In genomic region chr2:223868005-223868404, GRCh38 we compare ENCODE assay signal across 15 cellular contexts. TPM values are rescaled to one million over a fixed set of nuclear protein-coding genes. Genes with fewer than 3 reads are reported as not detected.
A peak's percentile ranks its signal among the peaks of the same experiment; 100 is the strongest.
DNase-seq lines count a peak whose midpoint lies in the region; ATAC-seq and TF ChIP-seq lines count a peak whose summit lies in the region.
"Had no signal": no experiment of that assay in that cellular context is flagged by ENCODE, and none has a peak within 500 bp of the region (broad histone marks: within the 10 kb centered on the region; RNA-seq: fewer than 3 reads in every experiment).

No MANE protein-coding gene starts in this region.

- H3K36me3 Mint-ChIP-seq in HFFc6 (ENCODE audit: low read depth), result peaks cover 15% of the 10 kb centered on the region
- peaks cover 7% of the 10 kb centered on the region for H3K36me3 Mint-ChIP-seq in activated CD8-positive, alpha-beta T cell treated with anti-CD3 and anti-CD28 coated beads for 36 hours (ENCODE audit: low read depth)

- ATAC-seq in GM21367 (IDR thresholded peaks at IDR 0.05; ENCODE audit: unreplicated experiment) (peak; percentile 71), HG03097 (IDR thresholded peaks at IDR 0.05; ENCODE audit: low FRiP score, unreplicated experiment) (peak; percentile 73), HG02588 (IDR thresholded peaks at IDR 0.05; ENCODE audit: unreplicated experiment) (no peak)
- ATAC-seq in activated CD8-positive, alpha-beta T cell treated with anti-CD3 and anti-CD28 coated beads for 36 hours, result no peak
- ATAC-seq: left colon had no signal

- H3K4me1 Mint-ChIP-seq in HFFc6 (ENCODE audit: low read depth), result peaks cover 16% of the 10 kb centered on the region
- H3K4me1 Mint-ChIP-seq in activated CD8-positive, alpha-beta T cell treated with anti-CD3 and anti-CD28 coated beads for 36 hours (ENCODE audit: low read depth), result peaks cover 20% of the 10 kb centered on the region

- peak; percentile 97 for DNase-seq in DMS 273 (lab: John Stamatoyannopoulos, UW; ENCODE audit: unreplicated experiment)
- DNase-seq in NCI-H82 (lab: John Stamatoyannopoulos, UW), result peak; percentile 93
- no peak for DNase-seq in activated CD4-positive, alpha-beta T cell treated with anti-CD3 and anti-CD28 coated beads for 1 hour
- DNase-seq in HFFc6, result no peak
- no peak for DNase-seq in activated CD8-positive, alpha-beta T cell treated with anti-CD3 and anti-CD28 coated beads for 36 hours
- DNase-seq: activated CD4-positive, alpha-beta T cell treated with anti-CD3 and anti-CD28 coated beads for 48 hours; foreskin fibroblast; NCI-H1436 treated with DMSO at 0.1 percent for 48 hours; pancreas; stimulated activated CD4-positive, alpha-beta T cell treated with anti-CD3 and anti-CD28 coated beads, Interleukin-4, amount 100 ng/mL, for 4 hours had no signal

- no peaks in the 10 kb centered on the region; the same call in none of the 2 replicates for H3K27me3 Mint-ChIP-seq in HFFc6 (ENCODE audit: insufficient read depth)
- no peaks in the 10 kb centered on the region for H3K27me3 Mint-ChIP-seq in activated CD8-positive, alpha-beta T cell treated with anti-CD3 and anti-CD28 coated beads for 36 hours
- H3K27me3 Mint-ChIP-seq: activated naive CD4-positive, alpha-beta T cell treated with anti-CD3 and anti-CD28 coated beads, Interleukin-2, amount 50 U/mL, for 24 hours had no signal

- POLR2A ChIA-PET in activated CD8-positive, alpha-beta T cell treated with anti-CD3 and anti-CD28 coated beads for 36 hours (lab: Charles Lee), result interaction anchor here (0.6 kb wide), 1 partner anchor 97 kb away, joined by 4 read pairs; no protein-coding TSS in a partner anchor

- CTCF ChIA-PET in activated CD8-positive, alpha-beta T cell treated with anti-CD3 and anti-CD28 coated beads for 36 hours (lab: Charles Lee), result no interaction called here

- H3K27ac Mint-ChIP-seq in HFFc6, result no peak overlapping the region
- no peak overlapping the region for H3K27ac Mint-ChIP-seq in activated CD8-positive, alpha-beta T cell treated with anti-CD3 and anti-CD28 coated beads for 36 hours
- H3K27ac Mint-ChIP-seq: activated naive CD4-positive, alpha-beta T cell treated with anti-CD3 and anti-CD28 coated beads, Interleukin-2, amount 50 U/mL, for 24 hours had no signal

- no peaks in the 10 kb centered on the region for H3K9me3 Mint-ChIP-seq in HFFc6
- H3K9me3 Mint-ChIP-seq in activated CD8-positive, alpha-beta T cell treated with anti-CD3 and anti-CD28 coated beads for 36 hours, result no peaks in the 10 kb centered on the region
- H3K9me3 Mint-ChIP-seq: activated naive CD4-positive, alpha-beta T cell treated with anti-CD3 and anti-CD28 coated beads, Interleukin-2, amount 50 U/mL, for 24 hours had no signal

- no peak for TF ChIP-seq CTCF in HFFc6 (IDR thresholded peaks at IDR 0.05)
- TF ChIP-seq CTCF in activated CD8-positive, alpha-beta T cell treated with anti-CD3 and anti-CD28 coated beads for 36 hours (IDR thresholded peaks at IDR 0.05), result no peak

- intact Hi-C loops in activated CD8-positive, alpha-beta T cell treated with anti-CD3 and anti-CD28 coated beads for 36 hours (cut with micrococcal nuclease), result no loop called here

- H3K4me3 Mint-ChIP-seq in HFFc6, result no peak overlapping the region
- no peak overlapping the region for H3K4me3 Mint-ChIP-seq in activated CD8-positive, alpha-beta T cell treated with anti-CD3 and anti-CD28 coated beads for 36 hours
- H3K4me3 Mint-ChIP-seq: activated naive CD4-positive, alpha-beta T cell treated with anti-CD3 and anti-CD28 coated beads, Interleukin-2, amount 50 U/mL, for 24 hours had no signal

RNA-seq across cellular contexts. Expression of gene AP1S3, which starts 30.6 kb away (rescaled TPM):
- 10 to 100 TPM in 3 of 6 experiments, 1 to 10 TPM in 3; 7.4 to 12.7 (median 9.9) TPM for total RNA-seq in HFFc6 (2021; fragmentation: NEBNext Ultra II Directional; extraction: Animal tissue kit (Norgen Biotek cat#: 25700))
- 1 to 10 TPM; 5.7 to 6.6 TPM for total RNA-seq in activated CD8-positive, alpha-beta T cell treated with anti-CD3 and anti-CD28 coated beads for 36 hours

Comparison
In these comparisons a context has a peak if more than half of its experiments do, and no peak if none do; other contexts are left out.
1. DNase-seq: peak in DMS 273 (single experiment) and NCI-H82 (single experiment); none in activated CD4-positive, alpha-beta T cell treated with anti-CD3 and anti-CD28 coated beads for 1 hour (single experiment), HFFc6 (single experiment) and activated CD8-positive, alpha-beta T cell treated with anti-CD3 and anti-CD28 coated beads for 36 hours (single experiment).
2. ATAC-seq: peak in GM21367 (single experiment) and HG03097 (single experiment); none in HG02588 (single experiment) and activated CD8-positive, alpha-beta T cell treated with anti-CD3 and anti-CD28 coated beads for 36 hours (single experiment).